In genomic region chr15:61906961-61907752, GRCh38 we compare ENCODE assay signal across 18 cellular contexts.
DNase-seq lines count a peak whose midpoint lies in the region; ATAC-seq, FAIRE-seq and TF ChIP-seq lines count a peak whose summit lies in the region.
"Had no signal": no experiment of that assay in that cellular context is flagged by ENCODE, and none has a peak within 500 bp of the region (broad histone marks: within the 10 kb centered on the region; RNA-seq: fewer than 3 reads in every experiment).

No MANE protein-coding gene starts in this region.

- no peak for FAIRE-seq in pancreas (lab: Jason Lieb, UNC)
- FAIRE-seq: GM12892 had no signal

- no TSS peak for BruUV-seq in PC-3 (replicated peaks; lab: Mats Ljungman, UMichigan)

- no peak overlapping the region for H2AFZ ChIP-seq in PC-3 (ENCODE audit: low read length)

- intact Hi-C loops in PC-3 (cut with micrococcal nuclease) (no loop called here), pancreas (cut with DNase I) (no loop called here)

- no peaks in the 10 kb centered on the region for H3K36me3 ChIP-seq in PC-3 (ENCODE audit: low read depth, low read length)
- peaks cover 0 to 10% (median 6%) of the 10 kb centered on the region in 3 donors for H3K36me3 ChIP-seq in pancreas

- WGBS in pancreas, 2 donors = 27 to 28% methylated on average over 4 of the region's 4 CpGs

- H4K20me1 ChIP-seq in PC-3 (ENCODE audit: low read length) = no peaks in the 10 kb centered on the region

- H3K9me2 ChIP-seq in PC-3 (replicated peaks; ENCODE audit: low read length) = no peaks in the 10 kb centered on the region

- H3K27ac ChIP-seq in PC-3 (ENCODE audit: low read length) = no peak overlapping the region; the same call in 1 of the 2 replicates
- H3K27ac ChIP-seq in pancreas = peak overlapping the region in 2 of 4 donors; percentile 1 to 24
- H3K27ac ChIP-seq: C4-2B, SJSA1 had no signal

- H3K27me3 ChIP-seq in PC-3 (ENCODE audit: low read length) (no peaks in the 10 kb centered on the region), pancreas (no peaks in the 10 kb centered on the region)
- H3K27me3 ChIP-seq: SJSA1 had no signal

- no peak overlapping the region for H3K9ac ChIP-seq in PC-3 (ENCODE audit: low read length)

- no peaks in the 10 kb centered on the region for H3F3A ChIP-seq in PC-3 (ENCODE audit: low read length, unreplicated experiment)

- H3K4me3 ChIP-seq in PC-3 (ENCODE audit: low read length) = no peak overlapping the region
- H3K4me3 ChIP-seq in pancreas = no peak overlapping the region
- H3K4me3 ChIP-seq: SJSA1 had no signal

- H3K9me3 ChIP-seq in PC-3 (ENCODE audit: low read length) (no peaks in the 10 kb centered on the region), pancreas (no peaks in the 10 kb centered on the region)
- H3K9me3 ChIP-seq: SJSA1 had no signal

- POLR2A ChIA-PET in PC-3 (lab: Charles Lee; ENCODE audit: unreplicated experiment) = interaction anchor here (0.7 kb wide), 1 partner anchor 152 kb away, joined by 3 read pairs; no protein-coding TSS in a partner anchor

- H3K79me2 ChIP-seq in PC-3 (ENCODE audit: low read length) = no peaks in the 10 kb centered on the region

- ATAC-seq in PC-3 (peak; percentile 67), pancreas (peak; percentile 58 to 90 (median 82))

- H3K4me1 ChIP-seq in PC-3 (ENCODE audit: insufficient read depth, low read length) (peaks cover 15% of the 10 kb centered on the region), pancreas (peaks cover 0 to 14% (median 4%) of the 10 kb centered on the region in 3 donors)
- H3K4me1 ChIP-seq: SJSA1 had no signal

- TF ChIP-seq CTCF in PC-3 (conservative IDR thresholded peaks at IDR 0.05; ENCODE audit: low read depth, low read length) (no peak), pancreas (IDR thresholded peaks at IDR 0.05) (no peak)

- DNase-seq in ELR (ENCODE audit: low read depth) (peak; percentile 3), PC-3 (peak; percentile 80), dermis microvascular lymphatic vessel endothelial cell (ENCODE audit: low read depth in 2 of 2) (peak; percentile 11 to 21), pancreas (peak in 1 of 6 donors; percentile 2), H4 (ENCODE audit: low spot score) (no peak), anterior cingulate cortex (lab: John Stamatoyannopoulos, UW) (no peak), SHP77 treated with DMSO at 0.1 percent for 48 hours (lab: John Stamatoyannopoulos, UW) (no peak), NCI-H1092 treated with DMSO at 0.1 percent for 48 hours (lab: John Stamatoyannopoulos, UW) (no peak)
- DNase-seq: GOT3; NCI-H1417 treated with DMSO at 0.1 percent for 48 hours; NCI-H2029; NCI-H2171 treated with DMSO at 0.1 percent for 48 hours; NCI-H446 treated with DMSO at 0.1 percent for 48 hours; NK-92 treated with Interleukin-12 subunit alpha and Interleukin-12 subunit beta, amount 100 ng/mL, for 24 hours; RPMI8226 had no signal

- CTCF ChIA-PET in PC-3 (lab: Charles Lee) = interaction anchor here (0.9 kb wide), 1 partner anchor 153 kb away, joined by 3 read pairs; the partner anchor contains the start of gene VPS13C

- H3K4me2 ChIP-seq in PC-3 (ENCODE audit: low read length) = peak overlapping the region; percentile 57

Comparison
In these comparisons a context has a peak if more than half of its experiments do, and no peak if none do; other contexts are left out.
1. DNase-seq: peak in ELR (single experiment), PC-3 (single experiment) and dermis microvascular lymphatic vessel endothelial cell (2 of 2); none in H4 (single experiment), anterior cingulate cortex (0 of 58), SHP77 treated with DMSO at 0.1 percent for 48 hours (single experiment) and NCI-H1092 treated with DMSO at 0.1 percent for 48 hours (single experiment).